In genomic region chr5:92265804-92266203, GRCh38 we compare ENCODE assay signal across 28 cellular contexts.
"Had no signal": no experiment of that assay in that cellular context is flagged by ENCODE, and none has a peak within 500 bp of the region (broad histone marks: within the 10 kb centered on the region; RNA-seq: fewer than 3 reads in every experiment).

No MANE protein-coding gene starts in this region.

- H3K4me3 ChIP-seq: stomach, suprapubic skin, testis, thoracic aorta, thyroid gland, tibial artery, tibial nerve, transverse colon, upper lobe of left lung, upper lobe of right lung, uterus, vagina had no signal

- H3K27ac ChIP-seq: stomach, suprapubic skin, testis, thoracic aorta, thyroid gland, tibial artery, tibial nerve, transverse colon, upper lobe of left lung, upper lobe of right lung, uterus, vagina had no signal

- H3K4me1 ChIP-seq: stomach, suprapubic skin, testis, thyroid gland, tibial artery, tibial nerve, transverse colon, upper lobe of left lung, upper lobe of right lung, uterus, vagina had no signal

- H3K27me3 ChIP-seq: stomach, suprapubic skin, testis, thyroid gland, tibial artery, tibial nerve, transverse colon, upper lobe of left lung, upper lobe of right lung, uterus, vagina had no signal

- H3K36me3 Mint-ChIP-seq: stimulated activated memory B cell treated with anti-CD40 and anti-IgM and Interleukin-4, amounts not matched to agents 10 μg/mL and 1 μg/mL and 100 μg/mL, for 72 hours; stimulated activated naive B cell treated with anti-CD40 and anti-IgM and Interleukin-4, amounts not matched to agents 10 μg/mL and 1 μg/mL and 100 μg/mL, for 72 hours; type B pancreatic cell had no signal

- ATAC-seq: stimulated activated memory B cell treated with anti-CD40 and anti-IgM and Interleukin-4, amounts not matched to agents 10 μg/mL and 1 μg/mL and 100 μg/mL, for 72 hours; stimulated activated naive B cell treated with anti-CD40 and anti-IgM and Interleukin-4, amounts not matched to agents 10 μg/mL and 1 μg/mL and 100 μg/mL, for 72 hours; stimulated activated naive CD8-positive, alpha-beta T cell treated with anti-CD3 and anti-CD28 coated beads, Interleukin-15, amount 100 ng/mL, for 72 hours; stimulated activated naive CD8-positive, alpha-beta T cell treated with anti-CD3 and anti-CD28 coated beads, Interleukin-15, Interleukin-2, amounts not matched to agents 100 U/mL and 50 U/mL, for 24 hours; upper lobe of right lung had no signal

- H3K4me1 Mint-ChIP-seq: stimulated activated memory B cell treated with anti-CD40 and anti-IgM and Interleukin-4, amounts not matched to agents 10 μg/mL and 1 μg/mL and 100 μg/mL, for 72 hours; stimulated activated naive B cell treated with anti-CD40 and anti-IgM and Interleukin-4, amounts not matched to agents 10 μg/mL and 1 μg/mL and 100 μg/mL, for 72 hours; stimulated activated naive CD8-positive, alpha-beta T cell treated with anti-CD3 and anti-CD28 coated beads, Interleukin-15, amount 100 ng/mL, for 72 hours had no signal

- FAIRE-seq: urothelium cell line had no signal

- DNase-seq: stimulated activated CD4-positive, alpha-beta T cell treated with anti-CD3 and anti-CD28 coated beads, Interleukin-2, amount 100 ng/mL, for 48 hours; stimulated activated CD4-positive, alpha-beta T cell treated with anti-CD3 and anti-CD28 coated beads, Interleukin-4, amount 100 ng/mL, for 1 hour; stimulated activated CD4-positive, alpha-beta T cell treated with anti-CD3 and anti-CD28 coated beads, Interleukin-4, amount 100 ng/mL, for 24 hours; stimulated activated CD4-positive, alpha-beta T cell treated with anti-CD3 and anti-CD28 coated beads, Interleukin-4, amount 100 ng/mL, for 4 hours; stimulated activated CD8-positive, alpha-beta memory T cell treated with anti-CD3 and anti-CD28 coated beads, Interleukin-4, amount 100 ng/mL, for 48 hours; stimulated activated naive B cell treated with anti-CD40 and anti-IgM and Interleukin-4, amounts not matched to agents 10 μg/mL and 1 μg/mL and 100 μg/mL, for 72 hours; stimulated activated naive CD4-positive, alpha-beta T cell; stimulated activated naive CD4-positive, alpha-beta T cell treated with Interleukin-2 at 50 U/mL for 16 hours; stimulated activated naive CD8-positive, alpha-beta T cell treated with anti-CD3 and anti-CD28 coated beads, Interleukin-15, amount 100 ng/mL, for 72 hours; stimulated activated naive CD8-positive, alpha-beta T cell treated with anti-CD3 and anti-CD28 coated beads, Interleukin-15, Interleukin-2, amounts not matched to agents 100 U/mL and 50 U/mL, for 24 hours; stomach; substantia nigra; testis; thyroid gland; tibial artery; transverse colon; trophoblast cell; upper lobe of left lung; upper lobe of right lung; uterus had no signal

- H3K9me3 ChIP-seq: stomach, suprapubic skin, testis, thoracic aorta, thyroid gland, tibial artery, tibial nerve, transverse colon, upper lobe of right lung, uterus, vagina had no signal

- H3K4me3 Mint-ChIP-seq: stimulated activated memory B cell treated with anti-CD40 and anti-IgM and Interleukin-4, amounts not matched to agents 10 μg/mL and 1 μg/mL and 100 μg/mL, for 72 hours; stimulated activated naive B cell treated with anti-CD40 and anti-IgM and Interleukin-4, amounts not matched to agents 10 μg/mL and 1 μg/mL and 100 μg/mL, for 72 hours; stimulated activated naive CD8-positive, alpha-beta T cell treated with anti-CD3 and anti-CD28 coated beads, Interleukin-15, amount 100 ng/mL, for 72 hours; stimulated activated naive CD8-positive, alpha-beta T cell treated with anti-CD3 and anti-CD28 coated beads, Interleukin-15, Interleukin-2, amounts not matched to agents 100 ng/mL and 50 ng/mL, for 24 hours; type B pancreatic cell had no signal

- H3K36me3 ChIP-seq: stomach, suprapubic skin, thoracic aorta, thyroid gland, tibial artery, tibial nerve, transverse colon, upper lobe of left lung, upper lobe of right lung, uterus, vagina had no signal

- H3K9me3 Mint-ChIP-seq: type B pancreatic cell had no signal

- H3K27ac Mint-ChIP-seq: stimulated activated memory B cell treated with anti-CD40 and anti-IgM and Interleukin-4, amounts not matched to agents 10 μg/mL and 1 μg/mL and 100 μg/mL, for 72 hours; stimulated activated naive B cell treated with anti-CD40 and anti-IgM and Interleukin-4, amounts not matched to agents 10 μg/mL and 1 μg/mL and 100 μg/mL, for 72 hours; stimulated activated naive CD8-positive, alpha-beta T cell treated with anti-CD3 and anti-CD28 coated beads, Interleukin-15, amount 100 ng/mL, for 72 hours; stimulated activated naive CD8-positive, alpha-beta T cell treated with anti-CD3 and anti-CD28 coated beads, Interleukin-15, Interleukin-2, amounts not matched to agents 100 ng/mL and 50 ng/mL, for 24 hours; type B pancreatic cell had no signal
